Comparison of ENCODE assay signal across 20 cellular contexts in genomic region chrX:41472231-41472815, GRCh38. TPM values are rescaled to one million over a fixed set of nuclear protein-coding genes. Genes with fewer than 3 reads are reported as not detected.
"Had no signal": no experiment of that assay in that cellular context is flagged by ENCODE, and none has a peak within 500 bp of the region (broad histone marks: within the 10 kb centered on the region; RNA-seq: fewer than 3 reads in every experiment).

No MANE protein-coding gene starts in this region.

- H3K4me1 Mint-ChIP-seq: activated naive CD8-positive, alpha-beta T cell treated with anti-CD3 and anti-CD28 coated beads, Interleukin-2, amount 50 U/mL, for 24 hours; activated T-helper 17 cell treated with anti-CD3 and anti-CD28 coated beads, Interleukin-2, amount 50 U/mL, for 72 hours; memory B cell had no signal

- H3K9me3 ChIP-seq: ascending aorta, gastroesophageal sphincter, psoas muscle, transverse colon had no signal

- H3K4me3 Mint-ChIP-seq: activated CD4-positive, alpha-beta T cell treated with anti-CD3 and anti-CD28 coated beads, Interleukin-2, amount 10 ng/mL, durations not matched to agents 7 days and 5 days; activated naive CD8-positive, alpha-beta T cell treated with anti-CD3 and anti-CD28 coated beads, Interleukin-2, amount 50 U/mL, for 24 hours; activated T-helper 17 cell treated with anti-CD3 and anti-CD28 coated beads, Interleukin-2, amount 50 U/mL, for 72 hours; memory B cell; nephron progenitor cell had no signal

- H3K4me3 ChIP-seq: ascending aorta, cardiac muscle cell, dorsolateral prefrontal cortex, gastroesophageal sphincter, psoas muscle, transverse colon had no signal

- H3K27me3 ChIP-seq: ascending aorta, cardiac muscle cell, gastroesophageal sphincter, transverse colon had no signal

- H3K27ac ChIP-seq: ascending aorta, cardiac muscle cell, dorsolateral prefrontal cortex, gastroesophageal sphincter, psoas muscle, transverse colon had no signal

- ATAC-seq: activated naive CD8-positive, alpha-beta T cell treated with anti-CD3 and anti-CD28 coated beads, Interleukin-2, amount 50 U/mL, for 24 hours; activated T-helper 17 cell treated with anti-CD3 and anti-CD28 coated beads, Interleukin-2, amount 50 U/mL, for 72 hours; gastroesophageal sphincter; left ventricle myocardium superior; psoas muscle; sciatic nerve; stimulated activated naive CD8-positive, alpha-beta T cell treated with anti-CD3 and anti-CD28 coated beads, Interleukin-15, Interleukin-2, amounts not matched to agents 100 U/mL and 50 U/mL, for 24 hours had no signal

- H3K9me3 Mint-ChIP-seq: activated CD4-positive, alpha-beta T cell treated with anti-CD3 and anti-CD28 coated beads, Interleukin-2, amount 10 ng/mL, durations not matched to agents 7 days and 5 days; activated naive CD8-positive, alpha-beta T cell treated with anti-CD3 and anti-CD28 coated beads, Interleukin-2, amount 50 U/mL, for 24 hours; activated T-helper 17 cell treated with anti-CD3 and anti-CD28 coated beads, Interleukin-2, amount 50 U/mL, for 72 hours; memory B cell had no signal

- H3K36me3 ChIP-seq: ascending aorta, cardiac muscle cell, gastroesophageal sphincter, transverse colon had no signal

- H3K4me1 ChIP-seq: ascending aorta had no signal

- H3K27ac Mint-ChIP-seq: activated CD4-positive, alpha-beta T cell treated with anti-CD3 and anti-CD28 coated beads, Interleukin-2, amount 10 ng/mL, durations not matched to agents 7 days and 5 days; activated naive CD8-positive, alpha-beta T cell treated with anti-CD3 and anti-CD28 coated beads, Interleukin-2, amount 50 U/mL, for 24 hours; activated T-helper 17 cell treated with anti-CD3 and anti-CD28 coated beads, Interleukin-2, amount 50 U/mL, for 72 hours; memory B cell; nephron progenitor cell had no signal

- FAIRE-seq: endometrium, islet of Langerhans had no signal

- H3K36me3 Mint-ChIP-seq: memory B cell had no signal

- H3K27me3 Mint-ChIP-seq: activated CD4-positive, alpha-beta T cell treated with anti-CD3 and anti-CD28 coated beads, Interleukin-2, amount 10 ng/mL, durations not matched to agents 7 days and 5 days; activated naive CD8-positive, alpha-beta T cell treated with anti-CD3 and anti-CD28 coated beads, Interleukin-2, amount 50 U/mL, for 24 hours; activated T-helper 17 cell treated with anti-CD3 and anti-CD28 coated beads, Interleukin-2, amount 50 U/mL, for 72 hours; memory B cell had no signal

- DNase-seq: activated CD4-positive, alpha-beta T cell treated with anti-CD3 and anti-CD28 coated beads, Interleukin-2, amount 10 ng/mL, durations not matched to agents 7 days and 5 days; activated CD4-positive, CD25-positive, alpha-beta regulatory T cell; activated CD8-positive, alpha-beta memory T cell treated with anti-CD3 and anti-CD28 coated beads for 24 hours; activated naive CD4-positive, alpha-beta T cell treated with Interleukin-2 at 50 U/mL for 16 hours; activated naive CD8-positive, alpha-beta T cell treated with anti-CD3 and anti-CD28 coated beads, Interleukin-2, amount 50 U/mL, for 24 hours; dorsolateral prefrontal cortex; left ventricle myocardium superior; nephron progenitor cell; psoas muscle; stimulated activated naive CD8-positive, alpha-beta T cell treated with anti-CD3 and anti-CD28 coated beads, Interleukin-15, Interleukin-2, amounts not matched to agents 100 U/mL and 50 U/mL, for 24 hours; transverse colon had no signal

RNA-seq across cellular contexts. Expression of gene NYX, which starts 25.2 kb away (rescaled TPM):
- total RNA-seq: activated CD4-positive, alpha-beta T cell treated with anti-CD3 and anti-CD28 coated beads, Interleukin-2, amount 10 ng/mL, durations not matched to agents 7 days and 5 days; ascending aorta; gastroesophageal sphincter; left ventricle myocardium superior; omental fat pad; psoas muscle; sciatic nerve; transverse colon had no signal
- polyA plus RNA-seq: psoas muscle had no signal
